Comparison of ENCODE assay signal across 14 cellular contexts in genomic region chr3:123739754-123740153, GRCh38.
DNase-seq lines count a peak whose midpoint lies in the region; ATAC-seq and TF ChIP-seq lines count a peak whose summit lies in the region.
"Had no signal": no experiment of that assay in that cellular context is flagged by ENCODE, and none has a peak within 500 bp of the region (broad histone marks: within the 10 kb centered on the region; RNA-seq: fewer than 3 reads in every experiment).

No MANE protein-coding gene starts in this region.

- TF ChIP-seq CTCF in PC-3 (conservative IDR thresholded peaks at IDR 0.05; ENCODE audit: low read depth, low read length) (no peak), colonic mucosa (IDR thresholded peaks at IDR 0.05) (no peak), left lung (IDR thresholded peaks at IDR 0.05) (no peak), vagina (IDR thresholded peaks at IDR 0.05) (no peak)

- no peaks in the 10 kb centered on the region for H3K9me3 ChIP-seq in PC-3 (ENCODE audit: low read length)
- H3K9me3 ChIP-seq in colonic mucosa = no peaks in the 10 kb centered on the region
- H3K9me3 ChIP-seq in left lung = no peaks in the 10 kb centered on the region
- H3K9me3 ChIP-seq in vagina = no peaks in the 10 kb centered on the region
- H3K9me3 ChIP-seq: ascending aorta, BLaER1 had no signal

- DNase-seq in AG20443 (ENCODE audit: low spot score) = peak; percentile 54
- peak; percentile 91 for DNase-seq in PC-3
- DNase-seq in colonic mucosa = no peak
- DNase-seq in left lung = no peak
- DNase-seq in 8988T = no peak
- DNase-seq in activated T-cell treated with anti-CD3 and anti-CD28 coated beads, Interleukin-2, amount 50 U/mL, for 48 hours = no peak
- no peak for DNase-seq in vagina (ENCODE audit: extremely low spot score in 2 of 2)
- DNase-seq: DND-41, GOT3, MM.1S had no signal

- no peaks in the 10 kb centered on the region for H3F3A ChIP-seq in PC-3 (ENCODE audit: low read length, unreplicated experiment)

- TF ChIP-seq POLR2A in vagina (IDR thresholded peaks at IDR 0.05) = no peak

- CTCF ChIA-PET in PC-3 (lab: Charles Lee) = interaction anchor here (0.6 kb wide), 1 partner anchor 16 kb away, joined by 3 read pairs; no protein-coding TSS in a partner anchor

- intact Hi-C loops in PC-3 (cut with micrococcal nuclease) (no loop called here), colonic mucosa (cut with DNase I) (no loop called here), left lung (cut with DNase I) (no loop called here), vagina (cut with DNase I) (no loop called here)

- H3K4me1 ChIP-seq in PC-3 (ENCODE audit: insufficient read depth, low read length) = peaks cover 36% of the 10 kb centered on the region
- H3K4me1 ChIP-seq in colonic mucosa = no peaks in the 10 kb centered on the region
- H3K4me1 ChIP-seq in left lung = no peaks in the 10 kb centered on the region
- peaks cover 8% of the 10 kb centered on the region for H3K4me1 ChIP-seq in vagina
- H3K4me1 ChIP-seq: BLaER1 had no signal

- no peaks in the 10 kb centered on the region for H3K27me3 ChIP-seq in PC-3 (ENCODE audit: low read length)
- H3K27me3 ChIP-seq in colonic mucosa = no peaks in the 10 kb centered on the region
- H3K27me3 ChIP-seq in left lung = no peaks in the 10 kb centered on the region
- no peaks in the 10 kb centered on the region for H3K27me3 ChIP-seq in vagina
- H3K27me3 ChIP-seq: ascending aorta, BLaER1 had no signal

- H3K9ac ChIP-seq in PC-3 (ENCODE audit: low read length) (peak overlapping the region; percentile 3; the same call in 1 of the 2 replicates), colonic mucosa (ENCODE audit: low read depth in 2 of 2, low read length in 2 of 2) (no peak overlapping the region)
- H3K9ac ChIP-seq: BLaER1 had no signal

- H3K27ac ChIP-seq in PC-3 (ENCODE audit: low read length) (peak overlapping the region; percentile 70), colonic mucosa (peak overlapping the region; percentile 77), left lung (peak overlapping the region in 1 of 2 donors; percentile 26), vagina (no peak overlapping the region)
- H3K27ac ChIP-seq: BLaER1, HL-60 had no signal

- H3K36me3 ChIP-seq in PC-3 (ENCODE audit: low read depth, low read length) = no peaks in the 10 kb centered on the region
- no peaks in the 10 kb centered on the region for H3K36me3 ChIP-seq in colonic mucosa
- H3K36me3 ChIP-seq in left lung = no peaks in the 10 kb centered on the region
- H3K36me3 ChIP-seq in vagina = no peaks in the 10 kb centered on the region

- peak; percentile 86 for ATAC-seq in PC-3
- ATAC-seq in left lung = peak; percentile 70
- ATAC-seq in HG02642 (IDR thresholded peaks at IDR 0.05; ENCODE audit: poor library complexity, unreplicated experiment) = no peak

- H3K79me2 ChIP-seq in PC-3 (ENCODE audit: low read length) = no peaks in the 10 kb centered on the region

- H3K4me2 ChIP-seq in PC-3 (ENCODE audit: low read length) = peak overlapping the region; percentile 18
- H3K4me2 ChIP-seq: BLaER1 had no signal

- no peak overlapping the region for H3K4me3 ChIP-seq in PC-3 (ENCODE audit: low read length)
- no peak overlapping the region for H3K4me3 ChIP-seq in colonic mucosa
- no peak overlapping the region for H3K4me3 ChIP-seq in left lung
- no peak overlapping the region for H3K4me3 ChIP-seq in vagina
- H3K4me3 ChIP-seq: ascending aorta, BLaER1 had no signal

- H4K20me1 ChIP-seq in PC-3 (ENCODE audit: low read length) = no peaks in the 10 kb centered on the region
- H4K20me1 ChIP-seq: BLaER1 had no signal

- POLR2A ChIA-PET in PC-3 (lab: Charles Lee; ENCODE audit: unreplicated experiment) = no interaction called here

- no TSS peak for BruUV-seq in PC-3 (replicated peaks; lab: Mats Ljungman, UMichigan)

- peak overlapping the region; percentile 16 for H2AFZ ChIP-seq in PC-3 (ENCODE audit: low read length)

- no peaks in the 10 kb centered on the region for H3K9me2 ChIP-seq in PC-3 (replicated peaks; ENCODE audit: low read length)

Comparison
In these comparisons a context has a peak if more than half of its experiments do, and no peak if none do; other contexts are left out.
1. DNase-seq: peak in AG20443 (single experiment) and PC-3 (single experiment); none in colonic mucosa (single experiment), left lung (0 of 2), 8988T (single experiment), activated T-cell treated with anti-CD3 and anti-CD28 coated beads, Interleukin-2, amount 50 U/mL, for 48 hours (0 of 2) and vagina (0 of 2).